In genomic region chr9:86354048-86354881, GRCh38 we compare ENCODE assay signal across 8 cellular contexts. TPM values are rescaled to one million over a fixed set of nuclear protein-coding genes. Genes with fewer than 3 reads are reported as not detected.
DNase-seq lines count a peak whose midpoint lies in the region; ATAC-seq and TF ChIP-seq lines count a peak whose summit lies in the region.

Gene TUT7, minus strand, starts transcription at chr9:86354410. Its CDS starts 1,211 bp downstream, at chr9:86353199.

- H3K4me3 ChIP-seq in BJ (ENCODE audit: low read depth, low read length) (peak within 1 kb of the TSS; percentile 96), colonic mucosa (peak within 1 kb of the TSS; percentile 87)

- peak; percentile 68 for ATAC-seq in HG03457 (IDR thresholded peaks at IDR 0.05; ENCODE audit: unreplicated experiment)

- peak within 1 kb of the TSS; percentile 97 for H3K27ac ChIP-seq in colonic mucosa
- peak within 1 kb of the TSS; percentile 78 for H3K27ac ChIP-seq in layer of hippocampus (ENCODE audit: low read depth, low read length)

- H3K36me3 ChIP-seq in BJ (ENCODE audit: control insufficient read depth, insufficient read depth, low read length) (peaks cover 2% of the 10 kb centered on the region), colonic mucosa (no peaks in the 10 kb centered on the region)

- peak within 1 kb of the TSS; percentile 80 to 89 for H3K9ac ChIP-seq in colonic mucosa (ENCODE audit: low read depth in 2 of 2, low read length in 2 of 2)

- H3K27me3 ChIP-seq in BJ (ENCODE audit: control insufficient read depth, insufficient read depth, low read length) (no peaks in the 10 kb centered on the region), colonic mucosa (no peaks in the 10 kb centered on the region), layer of hippocampus (ENCODE audit: control insufficient read depth, insufficient read depth, low read length) (no peaks in the 10 kb centered on the region)

- peaks cover 13% of the 10 kb centered on the region for H3K4me1 ChIP-seq in colonic mucosa

- POLR2A ChIA-PET in BJ (lab: Charles Lee) = no interaction called here

- peak; percentile 62 for DNase-seq in BJ (ENCODE audit: low read depth)
- peak; percentile 69 for DNase-seq in GM19240 (ENCODE audit: insufficient read length, low spot score)
- DNase-seq in NCI-H526 (lab: John Stamatoyannopoulos, UW) = peak; percentile 78 to 95
- DNase-seq in activated CD4-positive, alpha-beta T cell treated with anti-CD3 and anti-CD28 coated beads for 48 hours = peak; percentile 96
- peak; percentile 97 for DNase-seq in colonic mucosa
- peak; percentile 89 to 96 (median 90) for DNase-seq in stimulated activated CD4-positive, alpha-beta T cell treated with anti-CD3 and anti-CD28 coated beads, Interleukin-1b, Interleukin-23, amount 100 ng/mL, for 24 hours (ENCODE audit: low read depth in 4 of 4, low spot score in 1 of 4)

- intact Hi-C loops in colonic mucosa (cut with DNase I) = no loop called here

- CTCF ChIA-PET in BJ (lab: Yijun Ruan, JAX) = interaction anchor here (1.3 kb wide), 1 partner anchor 17 kb away, joined by 3 read pairs; no protein-coding TSS in a partner anchor

- no peaks in the 10 kb centered on the region for H3K9me3 ChIP-seq in colonic mucosa

- TF ChIP-seq CTCF in BJ (IDR thresholded peaks at IDR 0.05; ENCODE audit: insufficient read depth, low read depth, low read length) (0 out of 2 replicates have a peak, but pooled peaks have one; percentile 9), colonic mucosa (IDR thresholded peaks at IDR 0.05) (no peak)

RNA-seq across cellular contexts. Expression of gene TUT7, which starts in this region (rescaled TPM):
- polyA plus RNA-seq in BJ (2011; rRNA removed) = 11.5 and 26.2 TPM in 2 replicates
- 17.7 and 20.3 TPM in 2 replicates for polyA minus RNA-seq in BJ (2011; rRNA and poly(A)+ RNA removed)
- total RNA-seq in colonic mucosa = 10 to 100 TPM; 31.5 to 42.4 TPM

Comparison
In these comparisons a context has a peak if more than half of its experiments do, and no peak if none do; other contexts are left out.
1. Peak in every context shown above with its lines: DNase-seq, ATAC-seq, H3K4me3 ChIP-seq and H3K27ac ChIP-seq.